In genomic region chr14:102877511-102877910, GRCh38 we compare ENCODE assay signal across 8 cellular contexts. TPM values are rescaled to one million over a fixed set of nuclear protein-coding genes. Genes with fewer than 3 reads are reported as not detected.
DNase-seq lines count a peak whose midpoint lies in the region; ATAC-seq, FAIRE-seq and TF ChIP-seq lines count a peak whose summit lies in the region.
"Not testable (repeated sequence)": the region's sequence is repeated elsewhere in the genome, so short reads cannot be mapped to it uniquely, and the experiment has no call there.
"Had no signal": no experiment of that assay in that cellular context is flagged by ENCODE, and none has a peak within 500 bp of the region (broad histone marks: within the 10 kb centered on the region; RNA-seq: fewer than 3 reads in every experiment).

No MANE protein-coding gene starts in this region.

- H3K79me2 ChIP-seq in Karpas-422 (ENCODE audit: low read length), result peaks cover 25% of the 10 kb centered on the region
- not testable (repeated sequence) for H3K79me2 ChIP-seq in GM12878 (ENCODE audit: control insufficient read depth, insufficient read depth, low read length)

- 96% methylated on average over 10 of the region's 10 CpGs for whole genome bisulfite sequencing in GM12878 (ENCODE audit: insufficient coverage, insufficient replicate concordance, low lambda C conversion rate, missing lambda C conversion rate)

- H4K20me1 ChIP-seq in Karpas-422 (ENCODE audit: insufficient read depth, low read depth, low read length); GM12878 (ENCODE audit: control insufficient read depth, insufficient read depth): not testable (repeated sequence)

- TF ChIP-seq POLR2A in GM12878 (IDR thresholded peaks at IDR 0.05; ENCODE audit: low read depth, low read length), result not testable (repeated sequence)

- POLR2A ChIA-PET in HEK293 (lab: Yijun Ruan, JAX), result interaction anchor here (0.8 kb wide), 1 partner anchor 73 kb away, joined by 3 read pairs; no protein-coding TSS in a partner anchor
- POLR2A ChIA-PET in GM12878 (lab: Charles Lee), result interaction anchor here (0.6 to 1.2 kb wide), 3 partner anchors 23 to 94 kb away, joined by 3 to 9 read pairs (median 5); no protein-coding TSS in a partner anchor

- not testable (repeated sequence) for H3K9me3 ChIP-seq in HEK293 (ENCODE audit: control insufficient read depth, insufficient read depth, low read depth, low read length); Karpas-422 (ENCODE audit: low read length); WERI-Rb-1 (ENCODE audit: severe bottlenecking); GM12878 (replicated peaks; ENCODE audit: control insufficient read depth, insufficient read depth, low read length)

- CTCF ChIA-PET in HEK293 (lab: Yijun Ruan, JAX), result interaction anchor here (0.7 to 1.0 kb wide), 2 partner anchors 101 to 165 kb away, joined by 3 to 6 read pairs; no protein-coding TSS in a partner anchor
- CTCF ChIA-PET in GM12878 (lab: Yijun Ruan, JAX), result interaction anchor here (0.7 to 3.5 kb wide), 11 partner anchors 8 to 282 kb away, joined by 3 to 22 read pairs (median 4); no protein-coding TSS in a partner anchor

- not testable (repeated sequence) for H3K4me1 ChIP-seq in HEK293 (ENCODE audit: control insufficient read depth, insufficient read depth, low read length); Karpas-422 (ENCODE audit: low read length); GM12878 (ENCODE audit: control insufficient read depth, insufficient read depth, low read length)

- RAD21 ChIA-PET in GM12878 (lab: Charles Lee; ENCODE audit: unreplicated experiment), result not testable (repeated sequence)

- not testable (repeated sequence) for TF ChIP-seq CTCF in HEK293 (tag by site-specific recombination; IDR thresholded peaks at IDR 0.05); WERI-Rb-1 (IDR thresholded peaks at IDR 0.05; ENCODE audit: low read depth, low read length); GM12878 (IDR thresholded peaks at IDR 0.05 in 2 of 3, conservative IDR thresholded peaks at IDR 0.05 in 1 of 3; ENCODE audit: control insufficient read depth in 2 of 3, extremely low read depth in 1 of 3, insufficient read depth in 1 of 3, low read depth in 3 of 3, low read length in 3 of 3)

- not testable (repeated sequence) for H3K27ac ChIP-seq in HEK293 (ENCODE audit: extremely low read depth, low read depth, low read length); WERI-Rb-1; GM12878 (ENCODE audit: control insufficient read depth, insufficient read depth)
- 0 out of 2 replicates have a peak overlapping the region, but pooled peaks have one; percentile 36 for H3K27ac ChIP-seq in Karpas-422 (ENCODE audit: low read length)

- DNase-seq in D341Med (ENCODE audit: low spot score) (peak; percentile 56), NCI-H82 (lab: John Stamatoyannopoulos, UW) (peak; percentile 78), NCI-H82 treated with DMSO at 0.1 percent for 48 hours (lab: John Stamatoyannopoulos, UW; ENCODE audit: unreplicated experiment) (peak; percentile 6), WERI-Rb-1 (peak; percentile 30)
- not testable (repeated sequence) for DNase-seq in Karpas-422; GM12878 (ENCODE audit: low read depth, low spot score)

- TF ChIP-seq EP300 in GM12878 (IDR thresholded peaks at IDR 0.05; ENCODE audit: borderline replicate concordance in 1 of 2, control insufficient read depth in 1 of 2, low read depth in 2 of 2, low read length in 2 of 2), result not testable (repeated sequence)

- not testable (repeated sequence) for H2AFZ ChIP-seq in Karpas-422 (ENCODE audit: low read length); GM12878 (ENCODE audit: control insufficient read depth, low read depth, low read length)

- FAIRE-seq in GM12878 (lab: Jason Lieb, UNC), result not testable (repeated sequence)

- not testable (repeated sequence) for H3K27me3 ChIP-seq in Karpas-422 (ENCODE audit: low read length); WERI-Rb-1 (ENCODE audit: insufficient read depth, low read depth, severe bottlenecking); GM12878 (replicated peaks in 1 of 2; ENCODE audit: control insufficient read depth in 2 of 2, insufficient read depth in 2 of 2, low read length in 1 of 2)

- TSS peak; percentile 12 for BruUV-seq in GM12878 (replicated peaks; lab: Mats Ljungman, UMichigan)

- H3K9me2 ChIP-seq in Karpas-422 (replicated peaks; ENCODE audit: insufficient read depth, low read length), result not testable (repeated sequence)

- in situ Hi-C loops in GM12878 (cut with MboI), result not testable (repeated sequence)

- SMC1A ChIA-PET in GM12878 (lab: Charles Lee; ENCODE audit: uncharacterized antibody, unreplicated experiment), result interaction anchor here (0.5 to 2.2 kb wide), 10 partner anchors 24 to 365 kb away, joined by 3 to 7 read pairs (median 4); no protein-coding TSS in a partner anchor

- not testable (repeated sequence) for H3K4me3 ChIP-seq in HEK293 (ENCODE audit: low read depth, low read length); Karpas-422 (ENCODE audit: low read length); WERI-Rb-1 (ENCODE audit: low read depth, low read length); GM12878

- not testable (repeated sequence) for H3K4me2 ChIP-seq in Karpas-422 (ENCODE audit: low read depth, low read length, poor library complexity, severe bottlenecking); GM12878 (ENCODE audit: control insufficient read depth, insufficient read depth)

- not testable (repeated sequence) for TF ChIP-seq RAD21 in GM12878 (IDR thresholded peaks at IDR 0.05; ENCODE audit: insufficient read depth, low read depth, low read length)

- ATAC-seq in GM12878, result not testable (repeated sequence)

- H3K9ac ChIP-seq in Karpas-422 (ENCODE audit: low read length); GM12878 (ENCODE audit: control insufficient read depth, insufficient read depth, low read length): not testable (repeated sequence)

- intact Hi-C loops in GM12878 (cut with micrococcal nuclease; ENCODE audit: unreplicated experiment), result not testable (repeated sequence)

- peaks cover 16 to 54% of the 10 kb centered on the region in 2 experiments; a peak in 2 of 3 replicates for H3K36me3 ChIP-seq in HEK293 (ENCODE audit: control insufficient read depth in 2 of 2, insufficient read depth in 1 of 2, low read length in 2 of 2)
- H3K36me3 ChIP-seq in Karpas-422 (ENCODE audit: insufficient read depth, low read length), result peaks cover 69% of the 10 kb centered on the region
- H3K36me3 ChIP-seq in WERI-Rb-1, result peaks cover 36% of the 10 kb centered on the region
- H3K36me3 ChIP-seq in GM12878 (ENCODE audit: control insufficient read depth in 2 of 2, insufficient read depth in 2 of 2, low read length in 1 of 2), result peaks cover 30 to 32% of the 10 kb centered on the region in 2 experiments; a peak in 3 of 4 replicates

TF ChIP-seq in HEK293, 187 proteins besides CTCF, POLR2A, EP300 and RAD21:
- peak; percentile 99 for TF ChIP-seq ZBTB17 (tag by site-specific recombination; IDR thresholded peaks at IDR 0.05)

RNA-seq across cellular contexts. Expression of gene AMN, which starts 45.0 kb away (rescaled TPM):
- 7.7 and 16.7 TPM in 2 replicates for total RNA-seq in Karpas-422 (2014; rRNA removed; shearing (Covaris generic); ENCODE audit: low replicate concordance)
- 2.7 TPM in 2 replicates for total RNA-seq in GM12878 (2013; cell fraction: nucleolus; rRNA removed)
- total RNA-seq in GM12878 (2014; rRNA removed) (0.11 and 0.17 TPM in 2 replicates), GM12878 (2014; rRNA removed; fragmentation: Illumina TruSeq; extraction: Trizol) (not detected in 2 replicates), GM12878 (2021) (0.33 and 0.82 TPM in 2 replicates)
- not detected for polyA plus RNA-seq in GM12878 (2011; ENCODE audit: low read depth)
- polyA plus RNA-seq in GM12878 (2011; rRNA removed) (0.04 and 0.10 TPM in 2 replicates), GM12878 (2014; fragmentation: Illumina TruSeq; extraction: Trizol) (0.03 TPM in 1 of 2 replicates, not detected in the other), GM12878 (2014; fragmentation: Nextera tagmentation; extraction: Ambion mirVana) (not detected), GM12878 (2014; rRNA removed) (0.24 TPM in 1 of 2 replicates, not detected in the other), GM12878 (2016; fragmentation: Nextera tagmentation; extraction: Ambion mirVana) (not detected)
- polyA plus RNA-seq in GM12878 (2011; cell fraction: cytosol; rRNA removed), result 0.07 and 0.22 TPM in 2 replicates
- polyA plus RNA-seq in GM12878 (2011; cell fraction: nucleus; rRNA removed), result 2.1 and 2.7 TPM in 2 replicates
- 0.26 and 0.45 TPM in 2 replicates for polyA plus RNA-seq in GM12878 (2012)
- 0.21 TPM in 1 of 2 replicates, not detected in the other for polyA minus RNA-seq in GM12878 (2011; rRNA and poly(A)+ RNA removed)
- polyA minus RNA-seq in GM12878 (2011; cell fraction: cytosol; rRNA and poly(A)+ RNA removed), result not detected in 2 replicates
- polyA minus RNA-seq in GM12878 (2011; cell fraction: nucleus; rRNA and poly(A)+ RNA removed), result 0.36 and 0.48 TPM in 2 replicates
- polyA plus RNA-seq: CD14-positive monocyte had no signal
